Comparison of ENCODE assay signal across 8 cellular contexts in genomic region chr14:80941241-80942157, GRCh38. TPM values are rescaled to one million over a fixed set of nuclear protein-coding genes. Genes with fewer than 3 reads are reported as not detected.
A peak's percentile ranks its signal among the peaks of the same experiment; 100 is the strongest.
DNase-seq lines count a peak whose midpoint lies in the region; ATAC-seq and TF ChIP-seq lines count a peak whose summit lies in the region.

CEP128 (minus strand) TSS chr14:80941738.

- DNase-seq in AG09309 (ENCODE audit: low read depth) (peak; percentile 90), NCI-H226 (peak; percentile 97), inferior parietal cortex (ENCODE audit: extremely low spot score) (peak; percentile 98), spleen (peak; percentile 96)
- peak; percentile 65 to 83 (median 74) for DNase-seq in activated CD4-positive, CD25-positive, alpha-beta regulatory T cell (lab: John Stamatoyannopoulos, UW)
- DNase-seq in central memory CD4-positive, alpha-beta T cell, result peak; percentile 62

- WGBS in spleen, 5 donors, result 1 to 3% (median 2%) methylated on average over 29 to 40 of the region's 40 CpGs

- peak within 1 kb of the TSS; percentile 71 for H3K4me3 ChIP-seq in AG09309 (ENCODE audit: control insufficient read depth, low read depth, low read length)
- H3K4me3 ChIP-seq in spleen, result peak within 1 kb of the TSS; percentile 56 to 78 (median 70)

- H3K27me3 ChIP-seq in spleen (replicated peaks in 1 of 7), result no peaks in the 10 kb centered on the region

- intact Hi-C loops in spleen (cut with DNase I; ENCODE audit: low total_unique reads), result no loop called here

- TF ChIP-seq CTCF in AG09309 (IDR thresholded peaks at IDR 0.05; ENCODE audit: control insufficient read depth, insufficient read depth, low read depth, low read length, missing control alignments) (no peak), spleen (IDR thresholded peaks at IDR 0.05 in 8 of 11, conservative IDR thresholded peaks at IDR 0.05 in 3 of 11) (no peak)

- peaks cover 0 to 4% (median 0%) of the 10 kb centered on the region in 6 donors for H3K36me3 ChIP-seq in spleen

- H3K27ac ChIP-seq in spleen, result peak within 1 kb of the TSS in 7 of 8 donors; percentile 23 to 74 (median 61)

- ATAC-seq in GM19023 (IDR thresholded peaks at IDR 0.05; ENCODE audit: unreplicated experiment), result peak; percentile 99
- peak; percentile 98 for ATAC-seq in HG03196 (IDR thresholded peaks at IDR 0.05; ENCODE audit: unreplicated experiment)

- peaks cover 3 to 33% (median 20%) of the 10 kb centered on the region in 6 donors for H3K4me1 ChIP-seq in spleen

- TF ChIP-seq POLR2A in spleen (IDR thresholded peaks at IDR 0.05), result no peak

- no peaks in the 10 kb centered on the region for H3K9me3 ChIP-seq in spleen

RNA-seq across cellular contexts. Expression of gene CEP128, which starts in this region (rescaled TPM):
- 10 to 100 TPM; 13.5 to 34.2 (median 18.6) TPM for total RNA-seq in spleen
- polyA plus RNA-seq in spleen, result 1 to 10 TPM; 1.5 to 1.9 (median 1.7) TPM

Comparison
In these comparisons a context has a peak if more than half of its experiments do, and no peak if none do; other contexts are left out.
1. Peak in every context shown above with its lines: DNase-seq, ATAC-seq, H3K4me3 ChIP-seq and H3K27ac ChIP-seq.